ENCODE assay signal across 8 cellular contexts in genomic region chr6:36986704-36987047, GRCh38. TPM values are rescaled to one million over a fixed set of nuclear protein-coding genes. Genes with fewer than 3 reads are reported as not detected.
DNase-seq lines count a peak whose midpoint lies in the region; ATAC-seq, FAIRE-seq and TF ChIP-seq lines count a peak whose summit lies in the region.

No MANE protein-coding gene starts in this region.

- FAIRE-seq in kidney (lab: Jason Lieb, UNC), result no peak

- H3K4me3 ChIP-seq in kidney (ENCODE audit: low read length in 2 of 2), result peak overlapping the region; percentile 65 to 86

- ATAC-seq in stimulated activated naive CD8-positive, alpha-beta T cell treated with anti-CD3 and anti-CD28 coated beads, Interleukin-15, Interleukin-2, amounts not matched to agents 100 U/mL and 50 U/mL, for 24 hours, result no peak
- ATAC-seq in activated naive CD4-positive, alpha-beta T cell treated with anti-CD3 and anti-CD28 coated beads, Interleukin-2, amount 50 U/mL, for 72 hours, result peak; percentile 12 to 16
- ATAC-seq in GM21423 (IDR thresholded peaks at IDR 0.05; ENCODE audit: unreplicated experiment) (no peak), HG02610 (IDR thresholded peaks at IDR 0.05; ENCODE audit: unreplicated experiment) (no peak)

- H3K9me3 ChIP-seq in kidney (ENCODE audit: control insufficient read depth in 1 of 2, low read length in 2 of 2), result no peaks in the 10 kb centered on the region

- no peak for TF ChIP-seq CTCF in kidney (IDR thresholded peaks at IDR 0.05; ENCODE audit: borderline replicate concordance, extremely low read depth, insufficient read depth)

- H3K27ac ChIP-seq in kidney (ENCODE audit: low read depth in 2 of 2, low read length in 2 of 2), result peak overlapping the region; percentile 96 to 99
- H3K27ac ChIP-seq in temporal lobe (ENCODE audit: low read depth, low read length), result peak overlapping the region; percentile 100

- peak overlapping the region; percentile 93 for H3K4me3 Mint-ChIP-seq in stimulated activated naive CD8-positive, alpha-beta T cell treated with anti-CD3 and anti-CD28 coated beads, Interleukin-15, Interleukin-2, amounts not matched to agents 100 ng/mL and 50 ng/mL, for 24 hours

- H3K9ac ChIP-seq in kidney (ENCODE audit: low read length in 2 of 2), result peak overlapping the region; percentile 69 to 93

- no peaks in the 10 kb centered on the region for H3K36me3 ChIP-seq in kidney (ENCODE audit: control insufficient read depth in 1 of 2, insufficient read depth in 2 of 2, low read length in 2 of 2)

- no peaks in the 10 kb centered on the region for H3K27me3 Mint-ChIP-seq in stimulated activated naive CD8-positive, alpha-beta T cell treated with anti-CD3 and anti-CD28 coated beads, Interleukin-15, Interleukin-2, amounts not matched to agents 100 ng/mL and 50 ng/mL, for 24 hours

- peaks cover 4% of the 10 kb centered on the region for H3K36me3 Mint-ChIP-seq in stimulated activated naive CD8-positive, alpha-beta T cell treated with anti-CD3 and anti-CD28 coated beads, Interleukin-15, Interleukin-2, amounts not matched to agents 100 ng/mL and 50 ng/mL, for 24 hours (ENCODE audit: low read depth)
- peaks cover 7 to 9% of the 10 kb centered on the region in 2 donors for H3K36me3 Mint-ChIP-seq in activated naive CD4-positive, alpha-beta T cell treated with anti-CD3 and anti-CD28 coated beads, Interleukin-2, amount 50 U/mL, for 72 hours

- no peak for DNase-seq in stimulated activated naive CD8-positive, alpha-beta T cell treated with anti-CD3 and anti-CD28 coated beads, Interleukin-15, Interleukin-2, amounts not matched to agents 100 U/mL and 50 U/mL, for 24 hours
- DNase-seq in activated naive CD4-positive, alpha-beta T cell treated with anti-CD3 and anti-CD28 coated beads, Interleukin-2, amount 50 U/mL, for 72 hours (ENCODE audit: low spot score in 2 of 2), result no peak
- no peak for DNase-seq in kidney
- no peak for DNase-seq in hypothalamus (lab: John Stamatoyannopoulos, UW)

- intact Hi-C loops in kidney (cut with DNase I), result no loop called here

- peaks cover 8 to 24% of the 10 kb centered on the region in 2 donors for H3K4me1 ChIP-seq in kidney (ENCODE audit: control insufficient read depth in 1 of 2, insufficient read depth in 1 of 2, low read depth in 1 of 2, low read length in 2 of 2)

- H3K4me1 Mint-ChIP-seq in stimulated activated naive CD8-positive, alpha-beta T cell treated with anti-CD3 and anti-CD28 coated beads, Interleukin-15, Interleukin-2, amounts not matched to agents 100 ng/mL and 50 ng/mL, for 24 hours (ENCODE audit: low read depth), result peaks cover 13% of the 10 kb centered on the region

- no peaks in the 10 kb centered on the region for H3K9me3 Mint-ChIP-seq in stimulated activated naive CD8-positive, alpha-beta T cell treated with anti-CD3 and anti-CD28 coated beads, Interleukin-15, Interleukin-2, amounts not matched to agents 100 ng/mL and 50 ng/mL, for 24 hours
- no peaks in the 10 kb centered on the region for H3K9me3 Mint-ChIP-seq in activated naive CD4-positive, alpha-beta T cell treated with anti-CD3 and anti-CD28 coated beads, Interleukin-2, amount 50 U/mL, for 72 hours

- peak overlapping the region; percentile 94 for H3K27ac Mint-ChIP-seq in stimulated activated naive CD8-positive, alpha-beta T cell treated with anti-CD3 and anti-CD28 coated beads, Interleukin-15, Interleukin-2, amounts not matched to agents 100 ng/mL and 50 ng/mL, for 24 hours
- peak overlapping the region in 1 of 2 donors; percentile 99 for H3K27ac Mint-ChIP-seq in activated naive CD4-positive, alpha-beta T cell treated with anti-CD3 and anti-CD28 coated beads, Interleukin-2, amount 50 U/mL, for 72 hours

RNA-seq across cellular contexts. Expression of gene MTCH1, which starts 0.7 kb away (rescaled TPM):
- 100 to 1,000 TPM; 129 to 139 TPM for total RNA-seq in activated naive CD4-positive, alpha-beta T cell treated with anti-CD3 and anti-CD28 coated beads, Interleukin-2, amount 50 U/mL, for 72 hours
- total RNA-seq in kidney, result 194 TPM
- 202 TPM for polyA plus RNA-seq in kidney (ENCODE audit: insufficient read depth, low read depth, low replicate concordance)
- 131 TPM for total RNA-seq in temporal lobe

RNA-seq across cellular contexts. Expression of gene FGD2, which starts 18.8 kb away (rescaled TPM):
- total RNA-seq in activated naive CD4-positive, alpha-beta T cell treated with anti-CD3 and anti-CD28 coated beads, Interleukin-2, amount 50 U/mL, for 72 hours, result 1 to 10 TPM; 1.3 to 2.4 TPM
- total RNA-seq in kidney (49.5 TPM), temporal lobe (2.2 TPM)
- 0.97 TPM for polyA plus RNA-seq in kidney (ENCODE audit: insufficient read depth, low read depth, low replicate concordance)

RNA-seq across cellular contexts. Expression of gene PI16, which starts 32.1 kb away (rescaled TPM):
- 1 to 10 TPM in 1 of 2 donors, under 1 TPM in 1; 0.30 to 1.7 TPM for total RNA-seq in activated naive CD4-positive, alpha-beta T cell treated with anti-CD3 and anti-CD28 coated beads, Interleukin-2, amount 50 U/mL, for 72 hours
- 1.7 TPM for total RNA-seq in kidney
- 3.5 TPM for polyA plus RNA-seq in kidney (ENCODE audit: insufficient read depth, low read depth, low replicate concordance)
- total RNA-seq in temporal lobe, result 0.25 TPM

Comparison
In these comparisons a context has a peak if more than half of its experiments do, and no peak if none do; other contexts are left out.
1. ATAC-seq: peak in activated naive CD4-positive, alpha-beta T cell treated with anti-CD3 and anti-CD28 coated beads, Interleukin-2, amount 50 U/mL, for 72 hours (2 of 2); none in stimulated activated naive CD8-positive, alpha-beta T cell treated with anti-CD3 and anti-CD28 coated beads, Interleukin-15, Interleukin-2, amounts not matched to agents 100 U/mL and 50 U/mL, for 24 hours (single experiment), GM21423 (single experiment) and HG02610 (single experiment).
2. RNA of gene FGD2, which starts 18.8 kb away (total RNA-seq): 49.5 TPM in kidney (single experiment); 1.3 to 2.4 TPM in activated naive CD4-positive, alpha-beta T cell treated with anti-CD3 and anti-CD28 coated beads, Interleukin-2, amount 50 U/mL, for 72 hours and 2.2 TPM in temporal lobe (single experiment); every median in the first group is over 10 times any median in the second.